Comparison of ENCODE assay signal across 11 cellular contexts in genomic region chr19:41930926-41931592, GRCh38. TPM values are rescaled to one million over a fixed set of nuclear protein-coding genes. Genes with fewer than 3 reads are reported as not detected.
A peak's percentile ranks its signal among the peaks of the same experiment; 100 is the strongest.
DNase-seq lines count a peak whose midpoint lies in the region; ATAC-seq and TF ChIP-seq lines count a peak whose summit lies in the region.
"Had no signal": no experiment of that assay in that cellular context is flagged by ENCODE, and none has a peak within 500 bp of the region (broad histone marks: within the 10 kb centered on the region; RNA-seq: fewer than 3 reads in every experiment).

No MANE protein-coding gene starts in this region.

- H3K4me3 Mint-ChIP-seq in Calu3 (ENCODE audit: low read depth, unreplicated experiment), result no peak overlapping the region

- no peaks in the 10 kb centered on the region for H3K9me3 ChIP-seq in NT2/D1 (ENCODE audit: insufficient read depth, low read length)
- no peaks in the 10 kb centered on the region for H3K9me3 ChIP-seq in uterus

- TF ChIP-seq POLR2A in uterus (IDR thresholded peaks at IDR 0.05), result no peak

- H3K36me3 ChIP-seq in NT2/D1 (ENCODE audit: insufficient read depth, insufficient read length, low read length) (no peaks in the 10 kb centered on the region), uterus (no peaks in the 10 kb centered on the region)

- peaks cover 25% of the 10 kb centered on the region for H3K4me1 Mint-ChIP-seq in Calu3 (ENCODE audit: low read depth, unreplicated experiment)

- no peak overlapping the region for H3K4me3 ChIP-seq in AG04449 (ENCODE audit: low read depth, low read length)
- no peak overlapping the region for H3K4me3 ChIP-seq in NT2/D1 (ENCODE audit: insufficient read length, low read depth)
- H3K4me3 ChIP-seq in fibroblast of pulmonary artery (replicated peaks; ENCODE audit: low read depth, low read length), result no peak overlapping the region
- H3K4me3 ChIP-seq in uterus, result no peak overlapping the region

- intact Hi-C loops in uterus (cut with DNase I; ENCODE audit: low total_unique reads) (no loop called here), Calu3 (cut with micrococcal nuclease; ENCODE audit: unreplicated experiment) (no loop called here)

- BruUV-seq in Calu3 (replicated peaks; lab: Mats Ljungman, UMichigan), result no TSS peak

- H3K27me3 Mint-ChIP-seq in Calu3 (ENCODE audit: unreplicated experiment), result no peaks in the 10 kb centered on the region

- H3K27ac Mint-ChIP-seq in Calu3 (ENCODE audit: unreplicated experiment), result no peak overlapping the region

- TF ChIP-seq CTCF in AG04449 (IDR thresholded peaks at IDR 0.05; ENCODE audit: insufficient read depth, low read length, missing control alignments) (peak; percentile 56), GM10266 (IDR thresholded peaks at IDR 0.05; ENCODE audit: control insufficient read depth, insufficient read depth, low read depth, missing control alignments) (peak; percentile 34), fibroblast of pulmonary artery (IDR thresholded peaks at IDR 0.05; ENCODE audit: low read length, missing control alignments) (peak; percentile 49), uterus (IDR thresholded peaks at IDR 0.05) (no peak), Calu3 (IDR thresholded peaks at IDR 0.05; ENCODE audit: unreplicated experiment) (no peak)

- POLR2A ChIA-PET in AG04449 (lab: Yijun Ruan, JAX), result no interaction called here

- no peak for DNase-seq in AG04449 (ENCODE audit: low read depth, low spot score)
- DNase-seq in GM10266 (ENCODE audit: extremely low spot score), result no peak
- peak; percentile 46 for DNase-seq in NT2/D1 (ENCODE audit: low read depth, low spot score)
- no peak for DNase-seq in fibroblast of pulmonary artery (ENCODE audit: low read depth)
- no peak for DNase-seq in uterus
- no peak for DNase-seq in NK-92 (lab: John Stamatoyannopoulos, UW; ENCODE audit: unreplicated experiment)
- no peak for DNase-seq in Calu3
- DNase-seq: activated CD4-positive, CD25-positive, alpha-beta regulatory T cell treated with anti-CD3 and anti-CD28 coated beads, Interleukin-2, amount 50 U/mL, for 72 hours; hypothalamus; NCI-H748 treated with DMSO at 0.1 percent for 48 hours had no signal

- peaks cover 15% of the 10 kb centered on the region for H3K4me1 ChIP-seq in NT2/D1 (ENCODE audit: insufficient read depth, insufficient read length)
- H3K4me1 ChIP-seq in uterus, result peaks cover 0 to 11% of the 10 kb centered on the region in 2 donors

- H3K27ac ChIP-seq in uterus, result no peak overlapping the region

- H3K27me3 ChIP-seq in NT2/D1 (ENCODE audit: insufficient read depth, insufficient read length) (peaks cover 92% of the 10 kb centered on the region), uterus (peaks cover 20 to 61% of the 10 kb centered on the region in 2 donors)

- H3K9me3 Mint-ChIP-seq in Calu3 (ENCODE audit: low read depth, unreplicated experiment), result no peaks in the 10 kb centered on the region

- CTCF ChIA-PET in AG04449 (lab: Yijun Ruan, JAX) (interaction anchor here (0.9 to 2.4 kb wide), 7 partner anchors 12 to 70 kb away, joined by 3 to 9 read pairs (median 4); no protein-coding TSS in a partner anchor), Calu3 (lab: Charles Lee) (interaction anchor here (0.6 to 1.3 kb wide), 2 partner anchors 58 to 297 kb away, joined by 3 read pairs; no protein-coding TSS in a partner anchor)

- no peak overlapping the region for H3K9ac ChIP-seq in NT2/D1 (ENCODE audit: insufficient read length, low read depth)

- no peak for ATAC-seq in HG03025 (IDR thresholded peaks at IDR 0.05; ENCODE audit: low FRiP score, unreplicated experiment)

- peaks cover 11% of the 10 kb centered on the region for H3K36me3 Mint-ChIP-seq in Calu3 (ENCODE audit: insufficient read depth, unreplicated experiment)

RNA-seq across cellular contexts. Expression of gene ERFL, which starts 2.8 kb away (rescaled TPM):
- 1 to 10 TPM in 1 of 4 donors, not detected in 3; 1.7 TPM for total RNA-seq in uterus
- 0.21 and 0.29 TPM in 2 replicates for total RNA-seq in Calu3 (2022)

RNA-seq across cellular contexts. Expression of gene RABAC1, which starts 28.1 kb away (rescaled TPM):
- total RNA-seq in uterus (100 to 1,000 TPM in 3 of 4 donors, 10 to 100 TPM in 1; 83.0 to 223 (median 178) TPM), Calu3 (2022) (116 and 126 TPM in 2 replicates)

RNA-seq across cellular contexts. Expression of gene ARHGEF1, which starts 48.1 kb away (rescaled TPM):
- total RNA-seq in uterus (100 to 1,000 TPM in 1 of 4 donors, 10 to 100 TPM in 3; 13.5 to 118 (median 37.1) TPM), Calu3 (2022) (122 and 163 TPM in 2 replicates)

RNA-seq across cellular contexts. Expression of gene CD79A, which starts 54.0 kb away (rescaled TPM):
- total RNA-seq in uterus, result under 1 TPM in 2 of 4 donors, not detected in 2; 0.29 to 0.62 TPM
- 0.45 and 0.59 TPM in 2 replicates for total RNA-seq in Calu3 (2022)

Comparison
In these comparisons a context has a peak if more than half of its experiments do, and no peak if none do; other contexts are left out.
1. CTCF ChIP-seq: peak in AG04449 (single experiment), GM10266 (single experiment) and fibroblast of pulmonary artery (single experiment); none in uterus (0 of 4) and Calu3 (single experiment).